In the genomic region with DNA sequence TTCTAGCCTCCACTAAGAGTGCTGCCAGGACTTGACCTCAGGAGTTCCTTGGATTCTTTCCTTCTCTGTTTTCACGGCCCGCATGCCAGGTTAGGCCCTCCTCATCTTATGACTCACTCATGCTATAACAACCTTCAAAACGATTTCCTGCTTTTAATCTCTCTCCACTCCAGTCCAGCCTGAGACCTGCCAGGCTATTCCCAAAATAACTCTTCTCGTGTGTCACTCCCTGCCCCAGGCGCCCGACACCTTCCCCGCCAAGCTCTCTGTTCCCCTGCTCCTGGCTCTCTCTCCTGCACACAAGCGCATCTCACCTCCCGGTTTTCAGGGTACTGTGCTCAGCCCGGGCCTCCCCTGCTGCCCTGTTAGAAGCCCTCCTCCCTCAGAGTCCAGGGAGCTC, we compare ENCODE assay signal across 12 cellular contexts.
A peak's percentile ranks its signal among the peaks of the same experiment; 100 is the strongest.
DNase-seq lines count a peak whose midpoint lies in the region; ATAC-seq and TF ChIP-seq lines count a peak whose summit lies in the region.
"Had no signal": no experiment of that assay in that cellular context is flagged by ENCODE, and none has a peak within 500 bp of the region (broad histone marks: within the 10 kb centered on the region; RNA-seq: fewer than 3 reads in every experiment).

No MANE protein-coding gene starts in this region.

- peak overlapping the region; percentile 49 for H3K27ac Mint-ChIP-seq in chondrocyte (ENCODE audit: unreplicated experiment)
- H3K27ac Mint-ChIP-seq: activated CD8-positive, alpha-beta memory T cell treated with anti-CD3 and anti-CD28 coated beads, Interleukin-2, amount 10 ng/mL, durations not matched to agents 7 days and 5 days; IgD-negative memory B cell had no signal

- H3K4me3 ChIP-seq in left lung (no peak overlapping the region), prostate gland (no peak overlapping the region)

- intact Hi-C loops in left lung (cut with DNase I) (no loop called here), prostate gland (cut with DNase I) (no loop called here)

- H3K27ac ChIP-seq in left lung (no peak overlapping the region), prostate gland (no peak overlapping the region)

- 47% methylated on average over 10 of the region's 10 CpGs for WGBS in prostate gland

- H3K4me3 Mint-ChIP-seq in chondrocyte (ENCODE audit: unreplicated experiment): no peak overlapping the region
- H3K4me3 Mint-ChIP-seq: activated CD8-positive, alpha-beta memory T cell treated with anti-CD3 and anti-CD28 coated beads, Interleukin-2, amount 10 ng/mL, durations not matched to agents 7 days and 5 days had no signal

- no peaks in the 10 kb centered on the region for H3K9me3 Mint-ChIP-seq in chondrocyte (ENCODE audit: low read depth)
- H3K9me3 Mint-ChIP-seq: IgD-negative memory B cell had no signal

- H3K4me1 ChIP-seq in left lung (peaks cover 0 to 14% of the 10 kb centered on the region in 2 donors), prostate gland (replicated peaks) (no peaks in the 10 kb centered on the region)

- peak; percentile 93 for DNase-seq in A172 (ENCODE audit: low spot score)
- DNase-seq in LHCN-M2 (ENCODE audit: low read depth): peak; percentile 8
- DNase-seq in chondrocyte (ENCODE audit: low spot score): no peak
- peak in 1 of 2 donors; percentile 53 for DNase-seq in left lung
- DNase-seq in prostate gland (ENCODE audit: low spot score): no peak
- no peak for DNase-seq in middle frontal gyrus (ENCODE audit: extremely low spot score, low spot score)
- no peak for DNase-seq in stimulated activated naive CD4-positive, alpha-beta T cell (lab: John Stamatoyannopoulos, UW)
- DNase-seq in DMS79 treated with DMSO at 0.1 percent for 48 hours (lab: John Stamatoyannopoulos, UW): no peak
- DNase-seq: activated CD8-positive, alpha-beta memory T cell treated with anti-CD3 and anti-CD28 coated beads, Interleukin-2, amount 10 ng/mL, durations not matched to agents 7 days and 5 days; cortex of kidney; small intestine had no signal

- TF ChIP-seq CTCF in chondrocyte (IDR thresholded peaks at IDR 0.05): no peak
- TF ChIP-seq CTCF in left lung (IDR thresholded peaks at IDR 0.05): no peak
- no peak for TF ChIP-seq CTCF in prostate gland (IDR thresholded peaks at IDR 0.05)

- ATAC-seq in left lung: peak; percentile 95
- ATAC-seq: activated CD8-positive, alpha-beta memory T cell treated with anti-CD3 and anti-CD28 coated beads, Interleukin-2, amount 10 ng/mL, durations not matched to agents 7 days and 5 days had no signal

- no peak for TF ChIP-seq POLR2A in prostate gland (IDR thresholded peaks at IDR 0.05)

- no peaks in the 10 kb centered on the region for H3K27me3 ChIP-seq in left lung
- H3K27me3 ChIP-seq in prostate gland (replicated peaks; ENCODE audit: insufficient read depth): no peaks in the 10 kb centered on the region

- H3K36me3 Mint-ChIP-seq in chondrocyte (ENCODE audit: low read depth): no peaks in the 10 kb centered on the region
- H3K36me3 Mint-ChIP-seq: activated CD8-positive, alpha-beta memory T cell treated with anti-CD3 and anti-CD28 coated beads, Interleukin-2, amount 10 ng/mL, durations not matched to agents 7 days and 5 days; IgD-negative memory B cell had no signal

- peaks cover 16% of the 10 kb centered on the region for H3K4me1 Mint-ChIP-seq in chondrocyte (ENCODE audit: low read depth)
- H3K4me1 Mint-ChIP-seq: activated CD8-positive, alpha-beta memory T cell treated with anti-CD3 and anti-CD28 coated beads, Interleukin-2, amount 10 ng/mL, durations not matched to agents 7 days and 5 days had no signal

- no peaks in the 10 kb centered on the region for H3K27me3 Mint-ChIP-seq in chondrocyte (ENCODE audit: low read depth)

- H3K36me3 ChIP-seq in left lung (no peaks in the 10 kb centered on the region), prostate gland (no peaks in the 10 kb centered on the region)

- no peaks in the 10 kb centered on the region for H3K9me3 ChIP-seq in left lung
- H3K9me3 ChIP-seq in prostate gland: no peaks in the 10 kb centered on the region

Comparison
In these comparisons a context has a peak if more than half of its experiments do, and no peak if none do; other contexts are left out.
1. DNase-seq: peak in A172 (single experiment) and LHCN-M2 (single experiment); none in chondrocyte (single experiment), prostate gland (single experiment), middle frontal gyrus (single experiment), stimulated activated naive CD4-positive, alpha-beta T cell (0 of 6) and DMS79 treated with DMSO at 0.1 percent for 48 hours (single experiment).